ENCODE assay signal across 18 cellular contexts in the genomic region with DNA sequence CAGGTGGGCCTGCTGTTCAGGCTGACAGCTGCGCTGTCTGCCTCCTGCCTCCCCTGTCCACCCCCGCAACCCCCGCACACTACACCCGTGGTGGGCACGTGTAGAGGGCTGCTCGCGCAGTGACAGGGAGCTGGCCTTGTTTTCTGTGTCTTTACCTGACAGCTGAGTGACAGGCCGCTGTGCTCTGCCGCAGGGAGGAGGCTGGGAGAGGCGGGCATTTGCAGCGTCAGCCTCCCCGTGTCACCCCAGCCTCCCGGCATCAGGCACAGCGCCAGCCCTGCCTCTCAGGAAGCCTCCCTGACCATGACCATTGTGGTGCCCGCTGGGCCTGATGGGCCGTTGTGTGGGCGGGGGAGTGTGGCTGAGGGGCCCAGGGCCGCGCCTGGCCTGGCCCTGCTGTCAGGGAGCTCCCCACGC. TPM values are rescaled to one million over a fixed set of nuclear protein-coding genes. Genes with fewer than 3 reads are reported as not detected.
DNase-seq lines count a peak whose midpoint lies in the region; ATAC-seq and TF ChIP-seq lines count a peak whose summit lies in the region.
"Had no signal": no experiment of that assay in that cellular context is flagged by ENCODE, and none has a peak within 500 bp of the region (broad histone marks: within the 10 kb centered on the region; RNA-seq: fewer than 3 reads in every experiment).

No MANE protein-coding gene starts in this region.

- H3K9me3 ChIP-seq in skeletal muscle tissue (ENCODE audit: control insufficient read depth in 3 of 3, low read length in 3 of 3), result no peaks in the 10 kb centered on the region
- no peaks in the 10 kb centered on the region for H3K9me3 ChIP-seq in lower lobe of right lung

- DNase-seq in NCI-H2227 (lab: John Stamatoyannopoulos, UW; ENCODE audit: unreplicated experiment) (peak; percentile 70), coronary artery (ENCODE audit: low spot score) (no peak), medulla oblongata (ENCODE audit: extremely low spot score) (peak; percentile 61), lower lobe of right lung (no peak), omental fat pad (ENCODE audit: low spot score) (no peak)
- DNase-seq in natural killer cell treated with Interleukin-12 subunit alpha and Interleukin-12 subunit beta and Interleukin-15 and Interleukin-18, amount 100 ng/mL, for 72 hours (ENCODE audit: low spot score), result no peak
- DNase-seq in activated CD4-positive, alpha-beta T cell treated with anti-CD3 and anti-CD28 coated beads, Interleukin-2, amount 10 ng/mL, durations not matched to agents 24 days and 14 days, result no peak
- DNase-seq: activated CD4-positive, alpha-beta T cell treated with anti-CD3 and anti-CD28 coated beads, Interleukin-2, amount 50 U/mL, for 1 hour; activated gamma-delta T cell; immature natural killer cell; NCI-H1694 treated with DMSO at 0.1 percent for 48 hours; stimulated activated CD4-positive, alpha-beta T cell treated with anti-CD3 and anti-CD28 coated beads, Interleukin-4, amount 100 ng/mL, for 24 hours; stimulated activated naive CD4-positive, alpha-beta T cell treated with Interleukin-2 at 50 U/mL for 16 hours; T-cell had no signal

- ATAC-seq in lower lobe of right lung (no peak), omental fat pad (ENCODE audit: low FRiP score) (no peak)
- ATAC-seq in natural killer cell treated with Interleukin-12 subunit alpha and Interleukin-12 subunit beta and Interleukin-15 and Interleukin-18, amount 100 ng/mL, for 72 hours, result no peak
- ATAC-seq: T-cell had no signal

- no peaks in the 10 kb centered on the region for H3K9me3 Mint-ChIP-seq in natural killer cell treated with Interleukin-12 subunit alpha and Interleukin-12 subunit beta and Interleukin-15 and Interleukin-18, amount 100 ng/mL, for 72 hours
- no peaks in the 10 kb centered on the region for H3K9me3 Mint-ChIP-seq in activated CD4-positive, alpha-beta T cell treated with anti-CD3 and anti-CD28 coated beads, Interleukin-2, amount 10 ng/mL, durations not matched to agents 24 days and 14 days
- H3K9me3 Mint-ChIP-seq: IgD-negative memory B cell, immature natural killer cell, neural progenitor cell, T-cell had no signal

- no peak overlapping the region for H3K27ac Mint-ChIP-seq in natural killer cell treated with Interleukin-12 subunit alpha and Interleukin-12 subunit beta and Interleukin-15 and Interleukin-18, amount 100 ng/mL, for 72 hours
- H3K27ac Mint-ChIP-seq in activated CD4-positive, alpha-beta T cell treated with anti-CD3 and anti-CD28 coated beads, Interleukin-2, amount 10 ng/mL, durations not matched to agents 24 days and 14 days, result no peak overlapping the region
- H3K27ac Mint-ChIP-seq: immature natural killer cell, T-cell had no signal

- H3K4me3 Mint-ChIP-seq in natural killer cell treated with Interleukin-12 subunit alpha and Interleukin-12 subunit beta and Interleukin-15 and Interleukin-18, amount 100 ng/mL, for 72 hours, result no peak overlapping the region
- H3K4me3 Mint-ChIP-seq in activated CD4-positive, alpha-beta T cell treated with anti-CD3 and anti-CD28 coated beads, Interleukin-2, amount 10 ng/mL, durations not matched to agents 24 days and 14 days, result no peak overlapping the region
- H3K4me3 Mint-ChIP-seq: IgD-negative memory B cell, immature natural killer cell, T-cell had no signal

- H3K27me3 ChIP-seq in skeletal muscle tissue (ENCODE audit: control insufficient read depth in 3 of 3, insufficient read depth in 3 of 3, low read length in 3 of 3), result peaks cover 0 to 3% (median 0%) of the 10 kb centered on the region in 3 donors
- H3K27me3 ChIP-seq in lower lobe of right lung (ENCODE audit: low read depth), result no peaks in the 10 kb centered on the region

- H3K4me3 ChIP-seq in coronary artery, result peak overlapping the region; percentile 72
- H3K4me3 ChIP-seq in skeletal muscle tissue (ENCODE audit: low read length in 3 of 3), result no peak overlapping the region
- H3K4me3 ChIP-seq in lower lobe of right lung, result no peak overlapping the region
- H3K4me3 ChIP-seq: neural progenitor cell had no signal

- H3K36me3 Mint-ChIP-seq in natural killer cell treated with Interleukin-12 subunit alpha and Interleukin-12 subunit beta and Interleukin-15 and Interleukin-18, amount 100 ng/mL, for 72 hours, result no peaks in the 10 kb centered on the region
- H3K36me3 Mint-ChIP-seq in activated CD4-positive, alpha-beta T cell treated with anti-CD3 and anti-CD28 coated beads, Interleukin-2, amount 10 ng/mL, durations not matched to agents 24 days and 14 days (ENCODE audit: low read depth), result no peaks in the 10 kb centered on the region
- H3K36me3 Mint-ChIP-seq: IgD-negative memory B cell, immature natural killer cell, T-cell had no signal

- H3K27ac ChIP-seq in coronary artery (peak overlapping the region; percentile 50 to 57), skeletal muscle tissue (ENCODE audit: low read depth, low read length) (no peak overlapping the region), lower lobe of right lung (no peak overlapping the region)
- H3K27ac ChIP-seq: C4-2B, neural progenitor cell had no signal

- H3K4me1 ChIP-seq in skeletal muscle tissue (ENCODE audit: control insufficient read depth in 3 of 3, insufficient read depth in 3 of 3, low read length in 3 of 3), result peaks cover 30 to 36% (median 33%) of the 10 kb centered on the region in 3 donors
- H3K4me1 ChIP-seq in lower lobe of right lung, result peaks cover 8% of the 10 kb centered on the region

- intact Hi-C loops in lower lobe of right lung (cut with DNase I), result no loop called here
- intact Hi-C loops in activated CD4-positive, alpha-beta T cell treated with anti-CD3 and anti-CD28 coated beads, Interleukin-2, amount 10 ng/mL, durations not matched to agents 24 days and 14 days (cut with micrococcal nuclease), result no loop called here

- H3K27me3 Mint-ChIP-seq in natural killer cell treated with Interleukin-12 subunit alpha and Interleukin-12 subunit beta and Interleukin-15 and Interleukin-18, amount 100 ng/mL, for 72 hours, result peaks cover 0 to 7% of the 10 kb centered on the region in 2 donors
- H3K27me3 Mint-ChIP-seq in activated CD4-positive, alpha-beta T cell treated with anti-CD3 and anti-CD28 coated beads, Interleukin-2, amount 10 ng/mL, durations not matched to agents 24 days and 14 days, result peaks cover 10% of the 10 kb centered on the region

- peaks cover 0 to 11% (median 5%) of the 10 kb centered on the region in 3 donors for H3K36me3 ChIP-seq in skeletal muscle tissue (ENCODE audit: control insufficient read depth in 3 of 3, insufficient read depth in 3 of 3, low read length in 3 of 3)
- peaks cover 24% of the 10 kb centered on the region for H3K36me3 ChIP-seq in lower lobe of right lung
- H3K36me3 ChIP-seq: neural progenitor cell had no signal

- peak overlapping the region in 2 of 3 donors; percentile 50 to 72 for H3K9ac ChIP-seq in skeletal muscle tissue (ENCODE audit: low read depth in 1 of 3, low read length in 3 of 3)
- H3K9ac ChIP-seq: neural progenitor cell had no signal

- TF ChIP-seq CTCF in coronary artery (IDR thresholded peaks at IDR 0.05) (no peak), lower lobe of right lung (IDR thresholded peaks at IDR 0.05) (no peak), omental fat pad (IDR thresholded peaks at IDR 0.05) (no peak)

- H3K4me1 Mint-ChIP-seq in natural killer cell treated with Interleukin-12 subunit alpha and Interleukin-12 subunit beta and Interleukin-15 and Interleukin-18, amount 100 ng/mL, for 72 hours (ENCODE audit: low read depth in 2 of 2), result no peaks in the 10 kb centered on the region
- no peaks in the 10 kb centered on the region for H3K4me1 Mint-ChIP-seq in activated CD4-positive, alpha-beta T cell treated with anti-CD3 and anti-CD28 coated beads, Interleukin-2, amount 10 ng/mL, durations not matched to agents 24 days and 14 days
- H3K4me1 Mint-ChIP-seq: immature natural killer cell, T-cell had no signal

RNA-seq across cellular contexts. Expression of a gene that starts 32.0 kb away (rescaled TPM):
- total RNA-seq in skeletal muscle tissue (1.6 TPM), lower lobe of right lung (15.4 TPM), omental fat pad (10 to 100 TPM in 1 of 4 donors, 1 to 10 TPM in 3; 5.0 to 21.6 (median 9.0) TPM)
- 10 to 100 TPM; 46.5 to 58.0 TPM for total RNA-seq in natural killer cell treated with Interleukin-12 subunit alpha and Interleukin-12 subunit beta and Interleukin-15 and Interleukin-18, amount 100 ng/mL, for 72 hours
- 35.0 and 38.5 TPM in 2 replicates for total RNA-seq in activated CD4-positive, alpha-beta T cell treated with anti-CD3 and anti-CD28 coated beads, Interleukin-2, amount 10 ng/mL, durations not matched to agents 24 days and 14 days

RNA-seq across cellular contexts. Expression of a gene that starts 36.1 kb away (rescaled TPM):
- total RNA-seq in skeletal muscle tissue (19.3 TPM), lower lobe of right lung (56.5 TPM), omental fat pad (10 to 100 TPM; 27.3 to 80.7 (median 31.9) TPM)
- total RNA-seq in natural killer cell treated with Interleukin-12 subunit alpha and Interleukin-12 subunit beta and Interleukin-15 and Interleukin-18, amount 100 ng/mL, for 72 hours, result under 1 TPM in 1 of 2 donors, not detected in 1; 0.95 TPM
- 0.05 TPM in 1 of 2 replicates, not detected in the other for total RNA-seq in activated CD4-positive, alpha-beta T cell treated with anti-CD3 and anti-CD28 coated beads, Interleukin-2, amount 10 ng/mL, durations not matched to agents 24 days and 14 days

Comparison
In these comparisons a context has a peak if more than half of its experiments do, and no peak if none do; other contexts are left out.
1. DNase-seq: peak in NCI-H2227 (single experiment) and medulla oblongata (single experiment); none in coronary artery (single experiment), lower lobe of right lung (single experiment), omental fat pad (single experiment), natural killer cell treated with Interleukin-12 subunit alpha and Interleukin-12 subunit beta and Interleukin-15 and Interleukin-18, amount 100 ng/mL, for 72 hours (single experiment) and activated CD4-positive, alpha-beta T cell treated with anti-CD3 and anti-CD28 coated beads, Interleukin-2, amount 10 ng/mL, durations not matched to agents 24 days and 14 days (single experiment).
2. H3K27ac ChIP-seq: peak in coronary artery (2 of 2); none in skeletal muscle tissue (single experiment) and lower lobe of right lung (single experiment).
3. RNA of a gene that starts 36.1 kb away (total RNA-seq): 56.5 TPM in lower lobe of right lung (single experiment), 27.3 to 80.7 TPM in omental fat pad and 19.3 TPM in skeletal muscle tissue (single experiment); 0.95 TPM in natural killer cell treated with Interleukin-12 subunit alpha and Interleukin-12 subunit beta and Interleukin-15 and Interleukin-18, amount 100 ng/mL, for 72 hours and 0.05 TPM in activated CD4-positive, alpha-beta T cell treated with anti-CD3 and anti-CD28 coated beads, Interleukin-2, amount 10 ng/mL, durations not matched to agents 24 days and 14 days; every median in the first group is over 10 times any median in the second.